17 cellular contexts compared by ENCODE assay signal in the genomic region with DNA sequence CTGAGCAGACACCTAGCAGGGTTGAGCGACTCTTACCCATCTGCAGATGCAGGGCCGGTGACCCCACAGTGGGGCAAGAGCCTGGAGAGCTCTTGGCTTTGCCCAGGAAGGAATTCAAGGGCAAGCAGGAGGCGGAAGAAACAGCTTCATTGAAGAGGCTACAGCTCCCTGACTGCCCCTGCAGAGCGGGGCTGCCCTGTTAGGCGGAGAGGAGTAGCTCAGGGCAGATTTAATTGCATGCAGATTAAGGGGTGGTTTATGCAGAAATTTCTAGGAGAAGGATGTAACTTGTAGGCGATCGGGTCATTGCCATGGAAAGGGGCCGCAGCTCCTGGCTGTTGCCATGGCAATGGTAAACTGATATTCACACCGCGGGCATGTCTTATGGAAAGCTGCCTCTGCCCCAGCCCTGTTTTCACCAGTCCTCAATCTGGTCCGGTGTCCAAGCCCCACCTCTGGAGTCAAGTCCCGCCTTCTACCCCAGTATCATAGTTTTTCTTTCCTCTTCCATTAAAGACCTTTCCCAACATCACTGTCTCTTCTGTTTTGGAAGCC.
DNase-seq lines count a peak whose midpoint lies in the region; ATAC-seq and TF ChIP-seq lines count a peak whose summit lies in the region.
"Had no signal": no experiment of that assay in that cellular context is flagged by ENCODE, and none has a peak within 500 bp of the region (broad histone marks: within the 10 kb centered on the region; RNA-seq: fewer than 3 reads in every experiment).

No MANE protein-coding gene starts in this region.

- peaks cover 17% of the 10 kb centered on the region for H3K36me3 ChIP-seq in CD4-positive, CD25-positive, alpha-beta regulatory T cell (ENCODE audit: control insufficient read depth, insufficient read depth, low read length)
- H3K36me3 ChIP-seq: transverse colon had no signal

- H3K27me3 ChIP-seq in CD4-positive, CD25-positive, alpha-beta regulatory T cell (ENCODE audit: control insufficient read depth, insufficient read depth, low read length), result no peaks in the 10 kb centered on the region
- no peaks in the 10 kb centered on the region for H3K27me3 ChIP-seq in H9 (ENCODE audit: insufficient read depth, low read length)
- H3K27me3 ChIP-seq: BLaER1 treated with 17β-estradiol and CSF1 and Interleukin-3, amounts not matched to agents 10 nM and 100 nM; transverse colon had no signal

- H3T11ph ChIP-seq in H9 (ENCODE audit: low read length), result no peak overlapping the region

- ATAC-seq in CD4-positive, CD25-positive, alpha-beta regulatory T cell (ENCODE audit: low read depth in 2 of 2), result no peak
- no peak for ATAC-seq in stimulated activated memory B cell treated with anti-CD40 and anti-IgM and Interleukin-4, amounts not matched to agents 10 μg/mL and 1 μg/mL and 100 μg/mL, for 72 hours
- no peak for ATAC-seq in HG02852 (IDR thresholded peaks at IDR 0.05; ENCODE audit: unreplicated experiment)
- ATAC-seq: activated CD4-positive, CD25-positive, alpha-beta regulatory T cell treated with anti-CD3 and anti-CD28 coated beads, Interleukin-2, amount 50 U/mL, for 24 hours had no signal

- H3K4ac ChIP-seq in H9 (ENCODE audit: low read depth, low read length), result no peak overlapping the region

- peaks cover 0 to 12% (median 1%) of the 10 kb centered on the region in 4 donors for H3K4me1 Mint-ChIP-seq in CD4-positive, CD25-positive, alpha-beta regulatory T cell
- H3K4me1 Mint-ChIP-seq in H9 (peaks cover 32 to 34% of the 10 kb centered on the region in 2 experiments), progenitor cell of endocrine pancreas (ENCODE audit: low read depth) (peaks cover 8% of the 10 kb centered on the region)
- peaks cover 14% of the 10 kb centered on the region for H3K4me1 Mint-ChIP-seq in stimulated activated memory B cell treated with anti-CD40 and anti-IgM and Interleukin-4, amounts not matched to agents 10 μg/mL and 1 μg/mL and 100 μg/mL, for 72 hours

- no peaks in the 10 kb centered on the region for H3K4me1 ChIP-seq in CD4-positive, CD25-positive, alpha-beta regulatory T cell (ENCODE audit: control insufficient read depth, insufficient read depth, low read length, poor library complexity, severe bottlenecking)
- peaks cover 6% of the 10 kb centered on the region; the same call in 1 of the 2 replicates for H3K4me1 ChIP-seq in H9 (ENCODE audit: insufficient read depth, low read length)

- no peaks in the 10 kb centered on the region for H3K9me3 ChIP-seq in CD4-positive, CD25-positive, alpha-beta regulatory T cell (ENCODE audit: control insufficient read depth in 2 of 2, low read length in 2 of 2)
- no peaks in the 10 kb centered on the region for H3K9me3 ChIP-seq in H9 (ENCODE audit: control insufficient read depth, low read depth, low read length)
- H3K9me3 ChIP-seq: transverse colon had no signal

- no peaks in the 10 kb centered on the region for H3K27me3 Mint-ChIP-seq in CD4-positive, CD25-positive, alpha-beta regulatory T cell
- H3K27me3 Mint-ChIP-seq in H9 (ENCODE audit: low read depth) (no peaks in the 10 kb centered on the region), progenitor cell of endocrine pancreas (no peaks in the 10 kb centered on the region)
- H3K27me3 Mint-ChIP-seq in stimulated activated memory B cell treated with anti-CD40 and anti-IgM and Interleukin-4, amounts not matched to agents 10 μg/mL and 1 μg/mL and 100 μg/mL, for 72 hours, result no peaks in the 10 kb centered on the region

- H2AFZ ChIP-seq in H9 (ENCODE audit: low read length), result no peak overlapping the region

- no peak for DNase-seq in CD4-positive, CD25-positive, alpha-beta regulatory T cell
- DNase-seq in H9 (peak; percentile 26), left kidney (ENCODE audit: low read depth, low spot score) (peak; percentile 93), progenitor cell of endocrine pancreas (ENCODE audit: low spot score, unreplicated experiment) (no peak), NCI-H524 treated with DMSO at 0.1 percent for 48 hours (lab: John Stamatoyannopoulos, UW) (no peak), NK-92 (lab: John Stamatoyannopoulos, UW; ENCODE audit: unreplicated experiment) (no peak)
- DNase-seq: activated naive CD4-positive, alpha-beta T cell treated with Interleukin-2 at 50 U/mL for 16 hours; mammary epithelial cell; NCI-H2081 treated with DMSO at 0.1 percent for 48 hours; nucleus accumbens; transverse colon had no signal

- no peaks in the 10 kb centered on the region; the same call in 1 of the 2 replicates for H3K79me2 ChIP-seq in H9 (ENCODE audit: insufficient read depth, low read length)

- H3K4me3 Mint-ChIP-seq in CD4-positive, CD25-positive, alpha-beta regulatory T cell, result no peak overlapping the region
- H3K4me3 Mint-ChIP-seq in H9, result no peak overlapping the region
- no peak overlapping the region for H3K4me3 Mint-ChIP-seq in progenitor cell of endocrine pancreas (ENCODE audit: low read depth)
- H3K4me3 Mint-ChIP-seq in stimulated activated memory B cell treated with anti-CD40 and anti-IgM and Interleukin-4, amounts not matched to agents 10 μg/mL and 1 μg/mL and 100 μg/mL, for 72 hours, result no peak overlapping the region

- no peak overlapping the region for H3K4me3 ChIP-seq in CD4-positive, CD25-positive, alpha-beta regulatory T cell (ENCODE audit: low read depth, low read length)
- H3K4me3 ChIP-seq: BLaER1 treated with 17β-estradiol and CSF1 and Interleukin-3, amounts not matched to agents 10 nM and 100 nM; coronary artery; skin epidermis; transverse colon had no signal

- no peak overlapping the region for H3K56ac ChIP-seq in H9 (ENCODE audit: insufficient read length, low read depth, low read length)

- H3K4me2 ChIP-seq in H9 (ENCODE audit: insufficient read depth, insufficient read length, low read length), result no peak overlapping the region

- no peak for TF ChIP-seq CTCF in H9 (conservative IDR thresholded peaks at IDR 0.05)
- TF ChIP-seq CTCF in progenitor cell of endocrine pancreas (IDR thresholded peaks at IDR 0.05; ENCODE audit: unreplicated experiment), result no peak

- H4K5ac ChIP-seq in H9 (ENCODE audit: insufficient read length, low read depth, low read length), result no peak overlapping the region

- H2AK5ac ChIP-seq in H9 (ENCODE audit: insufficient read length, low read length), result no peak overlapping the region

- H2BK120ac ChIP-seq in H9 (ENCODE audit: low read depth, low read length, poor library complexity, severe bottlenecking), result no peak overlapping the region

- no peaks in the 10 kb centered on the region for H4K20me1 ChIP-seq in H9 (ENCODE audit: control insufficient read depth, insufficient read depth, insufficient read length)

- no peaks in the 10 kb centered on the region for H3K79me1 ChIP-seq in H9 (ENCODE audit: insufficient read depth, low read depth, low read length, poor library complexity, severe bottlenecking)

- no peak overlapping the region for H2BK12ac ChIP-seq in H9 (ENCODE audit: insufficient read length, low read depth, low read length)

- no peak overlapping the region for H2BK15ac ChIP-seq in H9 (ENCODE audit: low read depth, low read length)

- H3K23ac ChIP-seq in H9 (ENCODE audit: insufficient read length, low read depth, low read length), result no peak overlapping the region

- no peaks in the 10 kb centered on the region for H3K9me3 Mint-ChIP-seq in CD4-positive, CD25-positive, alpha-beta regulatory T cell
- H3K9me3 Mint-ChIP-seq in H9 (peaks cover 18 to 20% of the 10 kb centered on the region in 2 experiments), progenitor cell of endocrine pancreas (ENCODE audit: low read depth) (peaks cover 6% of the 10 kb centered on the region)
- H3K9me3 Mint-ChIP-seq in stimulated activated memory B cell treated with anti-CD40 and anti-IgM and Interleukin-4, amounts not matched to agents 10 μg/mL and 1 μg/mL and 100 μg/mL, for 72 hours, result peaks cover 5% of the 10 kb centered on the region

- H2BK20ac ChIP-seq in H9 (ENCODE audit: low read depth, low read length, poor library complexity, severe bottlenecking), result no peak overlapping the region

- no peak overlapping the region for H3K27ac ChIP-seq in CD4-positive, CD25-positive, alpha-beta regulatory T cell (ENCODE audit: insufficient read depth, low read length, poor library complexity, severe bottlenecking)
- H3K27ac ChIP-seq in H9 (ENCODE audit: insufficient read length, low read depth, low read length), result no peak overlapping the region

- no peak overlapping the region for H3K14ac ChIP-seq in H9 (ENCODE audit: insufficient read depth, low read length)

- H4K91ac ChIP-seq in H9 (ENCODE audit: insufficient read length, low read depth, low read length), result no peak overlapping the region

- H4K8ac ChIP-seq in H9 (replicated peaks; ENCODE audit: insufficient read length, low read depth, low read length), result no peak overlapping the region

- no peak overlapping the region for H3K18ac ChIP-seq in H9 (ENCODE audit: insufficient read length, low read depth, low read length)

- H2BK5ac ChIP-seq in H9 (ENCODE audit: insufficient read length, low read length), result no peak overlapping the region

- no peak overlapping the region for H3K9ac ChIP-seq in H9 (ENCODE audit: extremely low read depth, insufficient read length, low read length)
- H3K9ac ChIP-seq: BLaER1 treated with 17β-estradiol and CSF1 and Interleukin-3, amounts not matched to agents 10 nM and 100 nM had no signal

- H3K23me2 ChIP-seq in H9 (ENCODE audit: insufficient read length, low read depth, low read length, poor library complexity, severe bottlenecking), result no peaks in the 10 kb centered on the region

- WGBS in H9 (ENCODE audit: extremely low coverage, insufficient read length, low lambda C conversion rate), result no CpG with 5 or more reads among the region's 12 CpGs

- H3K36me3 Mint-ChIP-seq in CD4-positive, CD25-positive, alpha-beta regulatory T cell, result peaks cover 22% of the 10 kb centered on the region
- H3K36me3 Mint-ChIP-seq in H9 (ENCODE audit: insufficient read depth in 1 of 3, low read depth in 3 of 3) (peaks cover 24 to 34% (median 30%) of the 10 kb centered on the region in 3 experiments), progenitor cell of endocrine pancreas (ENCODE audit: insufficient read depth) (peaks cover 32% of the 10 kb centered on the region)
- peaks cover 47% of the 10 kb centered on the region for H3K36me3 Mint-ChIP-seq in stimulated activated memory B cell treated with anti-CD40 and anti-IgM and Interleukin-4, amounts not matched to agents 10 μg/mL and 1 μg/mL and 100 μg/mL, for 72 hours

- peak overlapping the region in 2 of 3 donors; percentile 52 to 74 for H3K27ac Mint-ChIP-seq in CD4-positive, CD25-positive, alpha-beta regulatory T cell
- peak overlapping the region in 1 of 3 experiments; percentile 17; a peak in 2 of 7 replicates for H3K27ac Mint-ChIP-seq in H9
- H3K27ac Mint-ChIP-seq in progenitor cell of endocrine pancreas, result peak overlapping the region; percentile 79
- H3K27ac Mint-ChIP-seq in stimulated activated memory B cell treated with anti-CD40 and anti-IgM and Interleukin-4, amounts not matched to agents 10 μg/mL and 1 μg/mL and 100 μg/mL, for 72 hours, result no peak overlapping the region

Comparison
In these comparisons a context has a peak if more than half of its experiments do, and no peak if none do; other contexts are left out.
1. DNase-seq: peak in H9 (single experiment) and left kidney (single experiment); none in CD4-positive, CD25-positive, alpha-beta regulatory T cell (0 of 3), progenitor cell of endocrine pancreas (single experiment), NCI-H524 treated with DMSO at 0.1 percent for 48 hours (single experiment) and NK-92 (single experiment).